Comparison of ENCODE assay signal across 9 cellular contexts in the genomic region with DNA sequence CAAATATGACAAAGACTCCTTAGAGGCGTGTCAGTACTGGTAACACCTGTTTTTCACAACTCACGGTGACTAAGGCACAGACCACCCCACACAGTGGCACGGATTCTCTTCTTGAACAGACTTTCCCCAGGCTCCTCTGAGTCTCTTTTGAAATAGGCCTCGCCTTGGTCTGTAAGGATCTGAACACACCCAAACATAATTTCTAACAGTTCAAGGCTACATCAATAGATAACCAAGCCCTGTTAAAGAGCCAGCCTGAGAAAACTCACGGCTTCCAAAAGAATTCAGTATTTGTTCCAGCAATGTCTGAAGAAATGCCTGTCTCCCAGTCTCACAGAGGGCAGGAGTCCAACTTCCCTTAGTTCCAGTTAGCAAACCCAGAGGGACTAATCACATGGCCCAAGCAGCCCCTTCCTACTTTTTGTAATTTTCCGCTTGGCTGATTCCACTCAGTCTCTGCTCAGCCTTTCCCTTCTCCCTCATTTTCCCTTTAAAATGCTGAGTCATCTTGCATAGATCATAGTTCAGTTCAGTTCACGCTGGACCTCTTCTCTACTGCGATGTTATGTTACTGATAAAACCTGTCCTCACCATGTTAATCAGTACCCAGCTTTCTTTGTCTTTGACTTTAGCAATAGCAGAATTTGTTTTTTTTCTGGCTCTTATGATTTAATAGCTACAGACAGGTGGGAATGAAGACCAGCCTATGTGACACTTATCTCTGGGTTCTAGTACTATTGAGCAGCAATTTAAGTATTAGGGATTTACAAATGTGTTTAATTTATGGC. TPM values are rescaled to one million over a fixed set of nuclear protein-coding genes. Genes with fewer than 3 reads are reported as not detected.
DNase-seq lines count a peak whose midpoint lies in the region; ATAC-seq and TF ChIP-seq lines count a peak whose summit lies in the region.
"Had no signal": no experiment of that assay in that cellular context is flagged by ENCODE, and none has a peak within 500 bp of the region (broad histone marks: within the 10 kb centered on the region; RNA-seq: fewer than 3 reads in every experiment).

No MANE protein-coding gene starts in this region.

- H4K91ac ChIP-seq in mesenchymal stem cell (ENCODE audit: low read length): no peak overlapping the region

- intact Hi-C loops in uterus (cut with DNase I; ENCODE audit: low total_unique reads): no loop called here

- H3K79me1 ChIP-seq in mesenchymal stem cell (replicated peaks; ENCODE audit: low read length, poor library complexity, severe bottlenecking): no peaks in the 10 kb centered on the region

- H3K4ac ChIP-seq in mesenchymal stem cell (ENCODE audit: low read depth in 1 of 2, low read length in 2 of 2): peak overlapping the region; percentile 28 to 87

- TF ChIP-seq POLR2A in uterus (IDR thresholded peaks at IDR 0.05): no peak

- no peaks in the 10 kb centered on the region for H3K27me3 ChIP-seq in mesenchymal stem cell (ENCODE audit: control insufficient read depth in 1 of 2, insufficient read depth in 1 of 2, low read length in 2 of 2)
- no peaks in the 10 kb centered on the region for H3K27me3 ChIP-seq in uterus

- peak overlapping the region; percentile 36 for H2AK5ac ChIP-seq in mesenchymal stem cell (ENCODE audit: low read length, severe bottlenecking)

- peak overlapping the region; percentile 52 to 61 for H3K18ac ChIP-seq in mesenchymal stem cell (ENCODE audit: low read depth in 1 of 2, low read length in 2 of 2)

- peak in 11 of 14 donors; percentile 4 to 42 (median 10) for DNase-seq in C1 segment of cervical spinal cord (lab: John Stamatoyannopoulos, UW)
- DNase-seq in NCI-H2107 (lab: John Stamatoyannopoulos, UW): peak; percentile 25
- DNase-seq in ecto neural progenitor cell (ENCODE audit: low spot score): peak; percentile 46
- peak; percentile 93 for DNase-seq in mesenchymal stem cell
- DNase-seq in uterus: peak; percentile 69 to 75
- DNase-seq in HPDE6-E6E7 (ENCODE audit: extremely low spot score): no peak
- DNase-seq: activated naive CD8-positive, alpha-beta T cell treated with anti-CD3 and anti-CD28 coated beads, Interleukin-2, amount 10 ng/mL, durations not matched to agents 7 days and 5 days had no signal

- H4K8ac ChIP-seq in mesenchymal stem cell (ENCODE audit: low read length): no peak overlapping the region

- H2BK120ac ChIP-seq in mesenchymal stem cell (ENCODE audit: low read depth, low read length): peak overlapping the region; percentile 71

- H3K9ac ChIP-seq in mesenchymal stem cell (ENCODE audit: low read length): peak overlapping the region; percentile 85

- H3K27ac ChIP-seq in mesenchymal stem cell (ENCODE audit: low read length, poor library complexity, severe bottlenecking) (peak overlapping the region; percentile 99), uterus (peak overlapping the region; percentile 77 to 89)

- H3K9me3 ChIP-seq in mesenchymal stem cell (ENCODE audit: control insufficient read depth, low read length): no peaks in the 10 kb centered on the region
- no peaks in the 10 kb centered on the region for H3K9me3 ChIP-seq in uterus

- H3K4me3 ChIP-seq in mesenchymal stem cell (ENCODE audit: insufficient read depth in 1 of 2, low read depth in 1 of 2, low read length in 2 of 2) (peak overlapping the region in 1 of 2 experiments; percentile 41), uterus (no peak overlapping the region)

- H3K14ac ChIP-seq in mesenchymal stem cell (ENCODE audit: low read length in 2 of 2): no peak overlapping the region

- WGBS in mesenchymal stem cell: 43% methylated on average over 8 of the region's 8 CpGs

- TF ChIP-seq CTCF in uterus (IDR thresholded peaks at IDR 0.05): peak in 1 of 4 experiments; percentile 1

- no peak overlapping the region for H3K4me2 ChIP-seq in mesenchymal stem cell (ENCODE audit: low read length, poor library complexity, severe bottlenecking)

- no peak for ATAC-seq in HG02623 (IDR thresholded peaks at IDR 0.05; ENCODE audit: unreplicated experiment)
- no peak for ATAC-seq in HG02642 (IDR thresholded peaks at IDR 0.05; ENCODE audit: poor library complexity, unreplicated experiment)

- no peak overlapping the region for H3K23ac ChIP-seq in mesenchymal stem cell (ENCODE audit: low read length in 2 of 2)

- H2BK15ac ChIP-seq in mesenchymal stem cell (ENCODE audit: low read depth, poor library complexity, severe bottlenecking): no peak overlapping the region

- H3K36me3 ChIP-seq in mesenchymal stem cell (ENCODE audit: control insufficient read depth in 1 of 2, insufficient read depth in 2 of 2, low read depth in 1 of 2, low read length in 2 of 2): no peaks in the 10 kb centered on the region
- H3K36me3 ChIP-seq in uterus: no peaks in the 10 kb centered on the region

- H2BK12ac ChIP-seq in mesenchymal stem cell (ENCODE audit: low read length in 2 of 2): peak overlapping the region; percentile 84 to 92

- peaks cover 7% of the 10 kb centered on the region for H3K4me1 ChIP-seq in mesenchymal stem cell (ENCODE audit: control insufficient read depth, insufficient read depth, low read depth, low read length)
- peaks cover 6 to 8% of the 10 kb centered on the region in 2 donors for H3K4me1 ChIP-seq in uterus

- H2BK5ac ChIP-seq in mesenchymal stem cell (ENCODE audit: low read depth, low read length, poor library complexity, severe bottlenecking): peak overlapping the region; percentile 79

- no peak overlapping the region for H2AFZ ChIP-seq in mesenchymal stem cell (ENCODE audit: low read depth, low read length)

RNA-seq across cellular contexts. Expression of gene AKR1C3, which starts 22.6 kb away (rescaled TPM):
- polyA plus RNA-seq in mesenchymal stem cell (2013, experiment 1 of 2): 3.9 TPM
- 5.0 TPM for polyA plus RNA-seq in mesenchymal stem cell (2013, experiment 2 of 2)
- 10 to 100 TPM in 2 of 4 donors, 1 to 10 TPM in 2; 6.0 to 35.6 (median 16.7) TPM for total RNA-seq in uterus
